In the genomic region with DNA sequence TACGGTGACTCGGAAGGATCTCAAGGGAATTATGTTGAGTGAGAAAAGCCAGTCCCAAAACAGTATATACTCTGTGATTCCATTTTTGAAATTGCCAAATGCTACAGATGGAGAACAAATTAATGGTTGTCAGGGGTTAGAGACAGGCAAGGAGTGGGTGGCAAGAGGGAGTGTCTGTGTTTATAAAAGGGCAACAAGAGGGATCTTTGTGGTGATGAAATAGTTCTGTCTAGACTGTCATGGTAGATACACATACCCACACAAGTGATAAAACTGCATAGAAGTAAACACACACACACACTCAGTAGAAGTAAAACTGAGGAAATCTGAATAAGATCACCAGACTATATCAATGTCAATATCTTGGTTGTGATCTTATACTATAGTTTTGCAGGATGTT, we compare ENCODE assay signal across 16 cellular contexts.
DNase-seq lines count a peak whose midpoint lies in the region; ATAC-seq and TF ChIP-seq lines count a peak whose summit lies in the region.
"Had no signal": no experiment of that assay in that cellular context is flagged by ENCODE, and none has a peak within 500 bp of the region (broad histone marks: within the 10 kb centered on the region; RNA-seq: fewer than 3 reads in every experiment).

No MANE protein-coding gene starts in this region.

- H3K9me3 ChIP-seq in T-helper 17 cell (ENCODE audit: control insufficient read depth, low read length, poor library complexity, severe bottlenecking), result no peaks in the 10 kb centered on the region
- H3K9me3 ChIP-seq in neuronal stem cell (replicated peaks in 1 of 2; ENCODE audit: control insufficient read depth in 2 of 2, insufficient read depth in 1 of 2, low read depth in 1 of 2, low read length in 2 of 2), result no peaks in the 10 kb centered on the region

- H3K27me3 ChIP-seq in neuronal stem cell (ENCODE audit: control insufficient read depth in 3 of 3, insufficient read depth in 3 of 3, low read depth in 1 of 3, low read length in 3 of 3), result no peaks in the 10 kb centered on the region
- H3K27me3 ChIP-seq in foreskin keratinocyte, result no peaks in the 10 kb centered on the region

- peaks cover 2% of the 10 kb centered on the region for H3K79me1 ChIP-seq in neuronal stem cell (ENCODE audit: low read depth, low read length)

- H3K18ac ChIP-seq in neuronal stem cell (ENCODE audit: low read length), result no peak overlapping the region

- H2BK12ac ChIP-seq in neuronal stem cell (ENCODE audit: low read length), result no peak overlapping the region

- no peaks in the 10 kb centered on the region for H3K27me3 Mint-ChIP-seq in T-helper 17 cell
- H3K27me3 Mint-ChIP-seq: B cell; CD4-positive, alpha-beta T cell had no signal

- H3K4me1 ChIP-seq in neuronal stem cell (ENCODE audit: control insufficient read depth in 2 of 2, insufficient read depth in 1 of 2, low read depth in 1 of 2, low read length in 2 of 2), result no peaks in the 10 kb centered on the region
- no peaks in the 10 kb centered on the region for H3K4me1 ChIP-seq in foreskin keratinocyte

- peaks cover 3% of the 10 kb centered on the region for H3K36me3 Mint-ChIP-seq in T-helper 17 cell (ENCODE audit: low read depth)

- no peaks in the 10 kb centered on the region for H3K36me3 ChIP-seq in neuronal stem cell (replicated peaks in 1 of 2; ENCODE audit: control insufficient read depth in 2 of 2, insufficient read depth in 2 of 2, low read length in 2 of 2)

- no peak overlapping the region for H2BK5ac ChIP-seq in neuronal stem cell (ENCODE audit: low read length)

- no peak overlapping the region for H3K23ac ChIP-seq in neuronal stem cell (ENCODE audit: low read depth, low read length, poor library complexity)

- H3K27ac Mint-ChIP-seq in T-helper 17 cell, result no peak overlapping the region
- H3K27ac Mint-ChIP-seq: B cell; CD4-positive, alpha-beta T cell had no signal

- DNase-seq in GM03348 (ENCODE audit: low spot score) (peak; percentile 2), T-helper 17 cell (no peak), fibroblast of villous mesenchyme (ENCODE audit: low read depth) (peak; percentile 63), skeletal muscle cell (ENCODE audit: low read depth) (peak; percentile 1), islet precursor cell (no peak), neuronal stem cell (ENCODE audit: low spot score) (no peak), nucleus accumbens (lab: John Stamatoyannopoulos, UW) (no peak), foreskin keratinocyte (no peak)
- DNase-seq: C1 segment of cervical spinal cord; CD4-positive, alpha-beta T cell; DMS153; DMS79 treated with DMSO at 0.1 percent for 48 hours; EL; HCEC 1CT had no signal

- no peak for ATAC-seq in T-helper 17 cell
- ATAC-seq in foreskin keratinocyte, result no peak

- no peak overlapping the region for H3K9ac ChIP-seq in neuronal stem cell (ENCODE audit: low read depth, low read length, poor library complexity)

- H2AFZ ChIP-seq in neuronal stem cell (ENCODE audit: low read length), result no peak overlapping the region

- no peak overlapping the region for H3K14ac ChIP-seq in neuronal stem cell (ENCODE audit: low read length)

- H2BK120ac ChIP-seq in neuronal stem cell (ENCODE audit: low read depth, low read length), result no peak overlapping the region

- H3K4me1 Mint-ChIP-seq in T-helper 17 cell, result no peaks in the 10 kb centered on the region
- H3K4me1 Mint-ChIP-seq: B cell had no signal

- H3K27ac ChIP-seq in neuronal stem cell (replicated peaks; ENCODE audit: low read length), result no peak overlapping the region
- no peak overlapping the region for H3K27ac ChIP-seq in foreskin keratinocyte
- H3K27ac ChIP-seq: HL-60 had no signal

- no peak overlapping the region for H3K4ac ChIP-seq in neuronal stem cell (ENCODE audit: low read length)

- no CpG with 5 or more reads among the region's 2 CpGs for WGBS in neuronal stem cell (ENCODE audit: extremely low coverage in 2 of 2, insufficient read length in 2 of 2, insufficient replicate concordance in 1 of 2), 2 donors

- TF ChIP-seq CTCF in fibroblast of villous mesenchyme (IDR thresholded peaks at IDR 0.05; ENCODE audit: insufficient read depth, low read depth, low read length) (no peak), foreskin keratinocyte (conservative IDR thresholded peaks at IDR 0.05) (no peak)

- no peak overlapping the region for H2AK5ac ChIP-seq in neuronal stem cell (ENCODE audit: low read depth, low read length)

- H4K8ac ChIP-seq in neuronal stem cell (ENCODE audit: low read depth, low read length), result no peak overlapping the region

- no peak overlapping the region for H4K91ac ChIP-seq in neuronal stem cell (ENCODE audit: low read depth, low read length, poor library complexity)

- no peak overlapping the region for H2BK15ac ChIP-seq in neuronal stem cell (ENCODE audit: low read length)

- H3K4me2 ChIP-seq in neuronal stem cell (ENCODE audit: insufficient read depth, low read length, poor library complexity, severe bottlenecking), result no peak overlapping the region

- H3K4me3 Mint-ChIP-seq in T-helper 17 cell, result peak overlapping the region; percentile 47
- H3K4me3 Mint-ChIP-seq: B cell; CD4-positive, alpha-beta T cell had no signal

- H3K4me3 ChIP-seq in fibroblast of villous mesenchyme (ENCODE audit: low read depth, low read length) (no peak overlapping the region), skeletal muscle cell (ENCODE audit: low read depth, low read length) (no peak overlapping the region), neuronal stem cell (ENCODE audit: low read length in 2 of 2) (no peak overlapping the region)

Comparison
In these comparisons a context has a peak if more than half of its experiments do, and no peak if none do; other contexts are left out.
1. DNase-seq: peak in GM03348 (single experiment), fibroblast of villous mesenchyme (single experiment) and skeletal muscle cell (single experiment); none in T-helper 17 cell (0 of 3), islet precursor cell (single experiment), neuronal stem cell (single experiment), nucleus accumbens (0 of 56) and foreskin keratinocyte (0 of 2).